ENCODE assay signal across 8 cellular contexts in the genomic region with DNA sequence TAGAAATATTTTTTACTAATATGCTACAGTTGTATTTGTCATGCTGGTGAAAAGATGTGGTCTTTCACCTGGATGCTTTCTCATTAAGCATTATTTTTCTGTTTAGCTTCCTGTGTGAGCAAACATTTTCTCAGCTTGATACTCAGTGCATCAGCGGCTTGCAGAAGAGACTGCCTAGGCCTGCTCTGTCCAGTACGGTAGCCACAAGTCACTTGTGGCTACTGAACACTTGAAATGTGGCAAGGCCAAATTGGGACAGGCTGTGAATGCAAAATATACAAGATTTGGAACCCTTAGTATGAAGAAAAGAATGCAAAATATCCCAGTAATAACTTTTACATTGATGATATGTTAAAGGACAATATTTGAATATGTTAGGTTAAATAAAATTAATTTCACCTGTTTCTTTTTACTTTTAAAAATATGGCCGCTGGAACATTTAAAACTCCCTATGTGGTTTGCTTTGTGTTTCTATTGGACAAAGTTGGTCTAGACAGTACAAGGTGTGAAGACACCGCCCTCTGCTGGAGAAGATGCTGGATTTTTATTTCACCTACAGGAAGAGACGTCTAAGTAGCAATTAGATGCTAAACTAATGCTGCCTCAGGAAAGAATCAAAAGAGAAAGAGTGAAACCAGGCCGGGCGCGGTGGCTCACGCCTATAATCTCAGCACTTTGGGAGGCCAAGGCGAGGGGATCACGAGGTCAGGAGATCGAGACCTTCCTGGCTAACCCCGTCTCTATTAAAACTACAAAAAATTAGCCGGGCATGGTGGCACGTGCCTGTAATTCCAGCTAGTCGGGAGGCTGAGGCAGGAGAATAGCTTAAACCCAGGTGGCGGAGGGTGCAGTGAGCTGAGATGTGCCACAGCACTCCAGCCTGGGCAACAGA. TPM values are rescaled to one million over a fixed set of nuclear protein-coding genes. Genes with fewer than 3 reads are reported as not detected.
DNase-seq lines count a peak whose midpoint lies in the region; ATAC-seq, FAIRE-seq and TF ChIP-seq lines count a peak whose summit lies in the region.

No MANE protein-coding gene starts in this region.

- H4K20me1 ChIP-seq in BLaER1 treated with 17β-estradiol and CSF1 and Interleukin-3, amounts not matched to agents 10 nM and 100 nM: peaks cover 0 to 98% (median 88%) of the 10 kb centered on the region in 11 experiments; a peak in 20 of 22 replicates
- 0 out of 2 replicates have a peak, but pooled peaks cover 2% of the 10 kb centered on the region for H4K20me1 ChIP-seq in GM12878 (ENCODE audit: control insufficient read depth, insufficient read depth)

- peaks cover 41 to 71% (median 59%) of the 10 kb centered on the region in 10 experiments for H3K4me1 ChIP-seq in BLaER1 treated with 17β-estradiol and CSF1 and Interleukin-3, amounts not matched to agents 10 nM and 100 nM
- H3K4me1 ChIP-seq in GM12878 (ENCODE audit: control insufficient read depth, insufficient read depth, low read length) (no peaks in the 10 kb centered on the region), iPS DF 6.9 (ENCODE audit: control insufficient read depth, insufficient read depth, low read length) (no peaks in the 10 kb centered on the region)

- SMC1A ChIA-PET in GM12878 (lab: Charles Lee; ENCODE audit: uncharacterized antibody, unreplicated experiment): interaction anchor here (0.7 to 16.6 kb wide), 24 partner anchors 11 to 299 kb away, joined by 3 to 355 read pairs (median 4); no protein-coding TSS in a partner anchor

- RAD21 ChIA-PET in GM12878 (lab: Charles Lee; ENCODE audit: unreplicated experiment): interaction anchor here (0.7 to 18.9 kb wide), 17 partner anchors 28 to 299 kb away, joined by 3 to 544 read pairs (median 4); no protein-coding TSS in a partner anchor

- TF ChIP-seq POLR2A in GM12878 (IDR thresholded peaks at IDR 0.05; ENCODE audit: low read depth, low read length): no peak

- in situ Hi-C loops in GM12878 (cut with MboI): loop anchor here (10.0 kb wide), 1 partner anchor 88 kb away; no protein-coding TSS in a partner anchor

- CTCF ChIA-PET in GM12878 (lab: Yijun Ruan, JAX): interaction anchor here (0.7 to 11.1 kb wide), 35 partner anchors 8 to 414 kb away, joined by 3 to 272 read pairs (median 4); partner anchors contain the start of gene DDX21

- peak overlapping the region in 10 of 11 experiments; percentile 23 to 98 (median 89); a peak in 15 of 22 replicates for H3K27ac ChIP-seq in BLaER1 treated with 17β-estradiol and CSF1 and Interleukin-3, amounts not matched to agents 10 nM and 100 nM
- H3K27ac ChIP-seq in GM12878 (ENCODE audit: control insufficient read depth, insufficient read depth) (peak overlapping the region; percentile 97), iPS DF 6.9 (ENCODE audit: low read length) (no peak overlapping the region)

- peaks cover 0 to 17% (median 0%) of the 10 kb centered on the region in 11 experiments; a peak in 1 of 22 replicates for H3K9me3 ChIP-seq in BLaER1 treated with 17β-estradiol and CSF1 and Interleukin-3, amounts not matched to agents 10 nM and 100 nM (replicated peaks in 1 of 11)
- H3K9me3 ChIP-seq in GM12878 (replicated peaks; ENCODE audit: control insufficient read depth, insufficient read depth, low read length) (no peaks in the 10 kb centered on the region), iPS DF 6.9 (ENCODE audit: control insufficient read depth, insufficient read depth, low read length) (no peaks in the 10 kb centered on the region)

- peaks cover 0 to 98% (median 88%) of the 10 kb centered on the region in 11 experiments; a peak in 19 of 22 replicates for H3K36me3 ChIP-seq in BLaER1 treated with 17β-estradiol and CSF1 and Interleukin-3, amounts not matched to agents 10 nM and 100 nM
- H3K36me3 ChIP-seq in GM12878 (ENCODE audit: control insufficient read depth in 2 of 2, insufficient read depth in 2 of 2, low read length in 1 of 2): peaks cover 0 to 15% of the 10 kb centered on the region in 2 experiments; a peak in 3 of 4 replicates
- H3K36me3 ChIP-seq in iPS DF 6.9 (ENCODE audit: control insufficient read depth, insufficient read depth, low read length): no peaks in the 10 kb centered on the region

- DNase-seq in NCI-H2029 treated with DMSO at 0.1 percent for 48 hours (lab: John Stamatoyannopoulos, UW) (peak; percentile 11), T1000 (lab: John Stamatoyannopoulos, UW) (peak; percentile 77), GM12878 (ENCODE audit: low read depth, low spot score) (peak; percentile 69), iPS DF 6.9 (ENCODE audit: low read depth, low spot score) (peak; percentile 64)
- DNase-seq in stimulated activated CD4-positive, alpha-beta T cell treated with anti-CD3 and anti-CD28 coated beads, Interleukin-15, amount 100 ng/mL, for 1 hour (ENCODE audit: low read depth in 1 of 2, low spot score in 1 of 2): peak; percentile 19 to 60

- peak; percentile 53 to 68 (median 60); a peak in 5 of 6 replicates for TF ChIP-seq CTCF in GM12878 (IDR thresholded peaks at IDR 0.05 in 2 of 3, conservative IDR thresholded peaks at IDR 0.05 in 1 of 3; ENCODE audit: control insufficient read depth in 2 of 3, extremely low read depth in 1 of 3, insufficient read depth in 1 of 3, low read depth in 3 of 3, low read length in 3 of 3)

- POLR2A ChIA-PET in GM12878 (lab: Charles Lee): interaction anchor here (0.5 to 13.2 kb wide), 15 partner anchors 13 to 761 kb away, joined by 3 to 312 read pairs (median 4); partner anchors contain the start of gene HNRNPH3

- H3K9ac ChIP-seq in BLaER1 treated with 17β-estradiol and CSF1 and Interleukin-3, amounts not matched to agents 10 nM and 100 nM: peak overlapping the region in 9 of 11 experiments; percentile 10 to 98 (median 93); a peak in 13 of 22 replicates
- H3K9ac ChIP-seq in GM12878 (ENCODE audit: control insufficient read depth, insufficient read depth, low read length): peak overlapping the region; percentile 31

- TF ChIP-seq RAD21 in GM12878 (IDR thresholded peaks at IDR 0.05; ENCODE audit: insufficient read depth, low read depth, low read length): peak; percentile 94

- no peak overlapping the region for H2AFZ ChIP-seq in GM12878 (ENCODE audit: control insufficient read depth, low read depth, low read length)

- H3K4me3 ChIP-seq in BLaER1 treated with 17β-estradiol and CSF1 and Interleukin-3, amounts not matched to agents 10 nM and 100 nM: peak overlapping the region in 7 of 10 experiments; percentile 76 to 91 (median 83); a peak in 13 of 20 replicates
- H3K4me3 ChIP-seq in GM12878 (peak overlapping the region; percentile 72), iPS DF 6.9 (ENCODE audit: low read length) (no peak overlapping the region)

- ATAC-seq in GM21723 (IDR thresholded peaks at IDR 0.05; ENCODE audit: unreplicated experiment) (peak; percentile 41), GM12878 (peak; percentile 43), GM19328 (IDR thresholded peaks at IDR 0.05; ENCODE audit: unreplicated experiment) (no peak)

- no peak for FAIRE-seq in GM12878 (lab: Jason Lieb, UNC)

- intact Hi-C loops in GM12878 (cut with micrococcal nuclease; ENCODE audit: unreplicated experiment): loop anchor here (1.0 to 2.0 kb wide), 4 partner anchors 48 to 136 kb away; partner anchors contain the start of gene DDX21

- WGBS in GM12878 (ENCODE audit: insufficient coverage, insufficient replicate concordance, low lambda C conversion rate, missing lambda C conversion rate): 34% methylated on average over 17 of the region's 17 CpGs
- WGBS in iPS DF 6.9 (ENCODE audit: insufficient coverage, insufficient read length): no CpG with 5 or more reads among the region's 17 CpGs

- H3K79me2 ChIP-seq in GM12878 (ENCODE audit: control insufficient read depth, insufficient read depth, low read length): peaks cover 92% of the 10 kb centered on the region

- no TSS peak for BruUV-seq in GM12878 (replicated peaks; lab: Mats Ljungman, UMichigan)

- H3K4me2 ChIP-seq in BLaER1 treated with 17β-estradiol and CSF1 and Interleukin-3, amounts not matched to agents 10 nM and 100 nM: peak overlapping the region in 9 of 11 experiments; percentile 31 to 97 (median 91); a peak in 17 of 22 replicates
- peak overlapping the region; percentile 90 for H3K4me2 ChIP-seq in GM12878 (ENCODE audit: control insufficient read depth, insufficient read depth)

- no peaks in the 10 kb centered on the region for H3K27me3 ChIP-seq in BLaER1 treated with 17β-estradiol and CSF1 and Interleukin-3, amounts not matched to agents 10 nM and 100 nM
- H3K27me3 ChIP-seq in GM12878 (replicated peaks in 1 of 2; ENCODE audit: control insufficient read depth in 2 of 2, insufficient read depth in 2 of 2, low read length in 1 of 2) (no peaks in the 10 kb centered on the region), iPS DF 6.9 (ENCODE audit: control insufficient read depth, insufficient read depth, low read length) (no peaks in the 10 kb centered on the region)

- TF ChIP-seq EP300 in GM12878 (IDR thresholded peaks at IDR 0.05; ENCODE audit: borderline replicate concordance in 1 of 2, control insufficient read depth in 1 of 2, low read depth in 2 of 2, low read length in 2 of 2): no peak

RNA-seq across cellular contexts. Expression of gene SRGN, which starts 5.3 kb away (rescaled TPM):
- 1,218 and 1,450 TPM in 2 replicates for total RNA-seq in GM12878 (2013; cell fraction: nucleolus; rRNA removed)
- total RNA-seq in GM12878 (2014; rRNA removed) (782 and 1,043 TPM in 2 replicates), GM12878 (2014; rRNA removed; fragmentation: Illumina TruSeq; extraction: Trizol) (937 and 1,023 TPM in 2 replicates), GM12878 (2021) (658 and 735 TPM in 2 replicates)
- 580 TPM for polyA plus RNA-seq in GM12878 (2011; ENCODE audit: low read depth)
- polyA plus RNA-seq in GM12878 (2011; rRNA removed) (2,414 and 3,245 TPM in 2 replicates), GM12878 (2014; fragmentation: Illumina TruSeq; extraction: Trizol) (1,121 and 1,510 TPM in 2 replicates), GM12878 (2014; fragmentation: Nextera tagmentation; extraction: Ambion mirVana) (1,000 to 10,000 TPM; 1,115 to 1,176 TPM), GM12878 (2014; rRNA removed) (687 and 833 TPM in 2 replicates), GM12878 (2016; fragmentation: Nextera tagmentation; extraction: Ambion mirVana) (100 to 1,000 TPM; 382 to 384 TPM)
- 1,183 and 1,837 TPM in 2 replicates for polyA plus RNA-seq in GM12878 (2011; cell fraction: cytosol; rRNA removed)
- polyA plus RNA-seq in GM12878 (2011; cell fraction: nucleus; rRNA removed): 432 and 624 TPM in 2 replicates
- 946 and 1,192 TPM in 2 replicates for polyA plus RNA-seq in GM12878 (2012)
- 1,110 and 1,251 TPM in 2 replicates for polyA minus RNA-seq in GM12878 (2011; rRNA and poly(A)+ RNA removed)
- 439 and 473 TPM in 2 replicates for polyA minus RNA-seq in GM12878 (2011; cell fraction: cytosol; rRNA and poly(A)+ RNA removed)
- 84.3 and 111 TPM in 2 replicates for polyA minus RNA-seq in GM12878 (2011; cell fraction: nucleus; rRNA and poly(A)+ RNA removed)

RNA-seq across cellular contexts. Expression of gene VPS26A, which starts 30.8 kb away (rescaled TPM):
- total RNA-seq in GM12878 (2013; cell fraction: nucleolus; rRNA removed): 6.5 and 10.8 TPM in 2 replicates
- total RNA-seq in GM12878 (2014; rRNA removed) (17.2 and 19.2 TPM in 2 replicates), GM12878 (2014; rRNA removed; fragmentation: Illumina TruSeq; extraction: Trizol) (16.8 and 17.0 TPM in 2 replicates), GM12878 (2021) (26.4 and 29.0 TPM in 2 replicates)
- polyA plus RNA-seq in GM12878 (2011; ENCODE audit: low read depth): 10.1 TPM
- polyA plus RNA-seq in GM12878 (2011; rRNA removed) (24.7 and 44.2 TPM in 2 replicates), GM12878 (2014; fragmentation: Illumina TruSeq; extraction: Trizol) (31.0 and 44.8 TPM in 2 replicates), GM12878 (2014; fragmentation: Nextera tagmentation; extraction: Ambion mirVana) (10 to 100 TPM; 21.3 to 30.9 TPM), GM12878 (2014; rRNA removed) (22.4 and 23.3 TPM in 2 replicates), GM12878 (2016; fragmentation: Nextera tagmentation; extraction: Ambion mirVana) (10 to 100 TPM; 70.9 to 72.3 TPM)
- polyA plus RNA-seq in GM12878 (2011; cell fraction: cytosol; rRNA removed): 4.7 and 5.8 TPM in 2 replicates
- 4.8 and 5.5 TPM in 2 replicates for polyA plus RNA-seq in GM12878 (2011; cell fraction: nucleus; rRNA removed)
- polyA plus RNA-seq in GM12878 (2012): 19.2 and 25.9 TPM in 2 replicates
- 3.6 and 4.8 TPM in 2 replicates for polyA minus RNA-seq in GM12878 (2011; rRNA and poly(A)+ RNA removed)
- 4.9 and 9.0 TPM in 2 replicates for polyA minus RNA-seq in GM12878 (2011; cell fraction: cytosol; rRNA and poly(A)+ RNA removed)
- 1.6 TPM in 2 replicates for polyA minus RNA-seq in GM12878 (2011; cell fraction: nucleus; rRNA and poly(A)+ RNA removed)

Comparison
In these comparisons a context has a peak if more than half of its experiments do, and no peak if none do; other contexts are left out.
1. DNase-seq: peak in every context shown above with its lines; median percentile 77 in T1000; 69 in GM12878; 64 in iPS DF 6.9; 40 in stimulated activated CD4-positive, alpha-beta T cell treated with anti-CD3 and anti-CD28 coated beads, Interleukin-15, amount 100 ng/mL, for 1 hour; 11 in NCI-H2029 treated with DMSO at 0.1 percent for 48 hours.